8 cellular contexts compared by ENCODE assay signal in genomic region chr1:228166170-228166936, GRCh38. TPM values are rescaled to one million over a fixed set of nuclear protein-coding genes. Genes with fewer than 3 reads are reported as not detected.
DNase-seq lines count a peak whose midpoint lies in the region; ATAC-seq and TF ChIP-seq lines count a peak whose summit lies in the region.

No MANE protein-coding gene starts in this region.

- H3K36me3 ChIP-seq in duodenal mucosa (ENCODE audit: control insufficient read depth in 1 of 2, insufficient read depth in 2 of 2, low read length in 2 of 2) (peaks cover 0 to 2% of the 10 kb centered on the region in 2 donors), lower lobe of right lung (peaks cover 7% of the 10 kb centered on the region)

- peak overlapping the region; percentile 100 for H3K27ac ChIP-seq in duodenal mucosa (ENCODE audit: low read depth, low read length)
- H3K27ac ChIP-seq in lower lobe of right lung = peak overlapping the region; percentile 100

- intact Hi-C loops in lower lobe of right lung (cut with DNase I) = no loop called here

- TF ChIP-seq CTCF in GM12875 (IDR thresholded peaks at IDR 0.05; ENCODE audit: borderline replicate concordance, insufficient read depth, low read depth, low read length) = peak; percentile 52
- peak; percentile 44 for TF ChIP-seq CTCF in lower lobe of right lung (IDR thresholded peaks at IDR 0.05)

- no peaks in the 10 kb centered on the region for H3K27me3 ChIP-seq in duodenal mucosa (ENCODE audit: control insufficient read depth in 1 of 2, insufficient read depth in 2 of 2, low read length in 2 of 2)
- no peaks in the 10 kb centered on the region for H3K27me3 ChIP-seq in lower lobe of right lung (ENCODE audit: low read depth)

- H3K4me1 ChIP-seq in duodenal mucosa (ENCODE audit: control insufficient read depth in 1 of 2, insufficient read depth in 2 of 2, low read length in 2 of 2) (peaks cover 27 to 34% of the 10 kb centered on the region in 2 donors), lower lobe of right lung (peaks cover 51% of the 10 kb centered on the region)

- no peaks in the 10 kb centered on the region for H3K9me3 ChIP-seq in duodenal mucosa (ENCODE audit: control insufficient read depth in 1 of 2, low read length in 2 of 2)
- no peaks in the 10 kb centered on the region for H3K9me3 ChIP-seq in lower lobe of right lung

- H3K9ac ChIP-seq in duodenal mucosa (ENCODE audit: low read depth in 1 of 2, low read length in 2 of 2) = peak overlapping the region; percentile 87 to 98

- peak; percentile 84 for DNase-seq in A172 (ENCODE audit: low spot score)
- DNase-seq in NCI-H1105 treated with DMSO at 0.1 percent for 48 hours (lab: John Stamatoyannopoulos, UW) = peak; percentile 11
- peak; percentile 69 for DNase-seq in activated CD4-positive, alpha-beta T cell treated with anti-CD3 and anti-CD28 coated beads for 48 hours
- peak; percentile 78 for DNase-seq in lower lobe of right lung
- peak; percentile 28 to 47 (median 40) for DNase-seq in stimulated activated CD4-positive, alpha-beta T cell treated with anti-CD3 and anti-CD28 coated beads, TNF-alpha, amount 100 ng/mL, for 48 hours (ENCODE audit: low read depth in 3 of 3)

- ATAC-seq in HG02840 (IDR thresholded peaks at IDR 0.05; ENCODE audit: low FRiP score, unreplicated experiment) (peak; percentile 17), lower lobe of right lung (peak; percentile 25 to 41)

- peak overlapping the region; percentile 71 for H3K4me3 ChIP-seq in GM12875 (ENCODE audit: low read depth, low read length)
- H3K4me3 ChIP-seq in duodenal mucosa (ENCODE audit: low read depth in 1 of 2, low read length in 2 of 2) = peak overlapping the region; percentile 77 to 91
- H3K4me3 ChIP-seq in lower lobe of right lung = peak overlapping the region; percentile 77

RNA-seq across cellular contexts. Expression of gene IBA57, which starts 0.7 kb away (rescaled TPM):
- total RNA-seq in A172 (2014; rRNA removed; shearing (Covaris generic)) = 7.4 and 8.5 TPM in 2 replicates
- 10.7 TPM for total RNA-seq in lower lobe of right lung

RNA-seq across cellular contexts. Expression of gene GJC2, which starts 16.6 kb away (rescaled TPM):
- total RNA-seq in A172 (2014; rRNA removed; shearing (Covaris generic)) = 6.6 and 16.8 TPM in 2 replicates
- 6.0 TPM for total RNA-seq in lower lobe of right lung

RNA-seq across cellular contexts. Expression of gene GUK1, which starts 26.3 kb away (rescaled TPM):
- 407 and 501 TPM in 2 replicates for total RNA-seq in A172 (2014; rRNA removed; shearing (Covaris generic))
- total RNA-seq in lower lobe of right lung = 192 TPM

RNA-seq across cellular contexts. Expression of gene OBSCN, which starts 41.5 kb away (rescaled TPM):
- 9.9 and 11.5 TPM in 2 replicates for total RNA-seq in A172 (2014; rRNA removed; shearing (Covaris generic))
- total RNA-seq in lower lobe of right lung = 35.6 TPM

RNA-seq across cellular contexts. Expression of gene MRPL55, which starts 57.3 kb away (rescaled TPM):
- total RNA-seq in A172 (2014; rRNA removed; shearing (Covaris generic)) = 103 and 141 TPM in 2 replicates
- total RNA-seq in lower lobe of right lung = 43.6 TPM

Comparison
In these comparisons a context has a peak if more than half of its experiments do, and no peak if none do; other contexts are left out.
1. Peak in every context shown above with its lines: DNase-seq, ATAC-seq, H3K4me3 ChIP-seq and H3K27ac ChIP-seq.
2. DNase-seq: peak in every context shown above with its lines; median percentile 84 in A172; 78 in lower lobe of right lung; 69 in activated CD4-positive, alpha-beta T cell treated with anti-CD3 and anti-CD28 coated beads for 48 hours; 40 in stimulated activated CD4-positive, alpha-beta T cell treated with anti-CD3 and anti-CD28 coated beads, TNF-alpha, amount 100 ng/mL, for 48 hours; 11 in NCI-H1105 treated with DMSO at 0.1 percent for 48 hours.